Comparison of ENCODE assay signal across 17 cellular contexts in genomic region chr3:158369279-158369678, GRCh38.
DNase-seq lines count a peak whose midpoint lies in the region; ATAC-seq lines count a peak whose summit lies in the region.
"Had no signal": no experiment of that assay in that cellular context is flagged by ENCODE, and none has a peak within 500 bp of the region (broad histone marks: within the 10 kb centered on the region; RNA-seq: fewer than 3 reads in every experiment).

No MANE protein-coding gene starts in this region.

- ATAC-seq in GM18909 (IDR thresholded peaks at IDR 0.05; ENCODE audit: poor library complexity, unreplicated experiment) (peak; percentile 72), HG02798 (IDR thresholded peaks at IDR 0.05; ENCODE audit: poor library complexity, unreplicated experiment) (peak; percentile 36), HG03460 (IDR thresholded peaks at IDR 0.05; ENCODE audit: unreplicated experiment) (peak; percentile 76), GM18858 (IDR thresholded peaks at IDR 0.05; ENCODE audit: unreplicated experiment) (no peak), HG02588 (IDR thresholded peaks at IDR 0.05; ENCODE audit: unreplicated experiment) (no peak)

- no peak for DNase-seq in cerebellar nuclear complex (lab: John Stamatoyannopoulos, UW)
- DNase-seq in stimulated activated CD4-positive, alpha-beta T cell treated with anti-CD3 and anti-CD28 coated beads, Interleukin-1b, Interleukin-23, amount 100 ng/mL, for 48 hours, result no peak
- DNase-seq: CD4-positive, alpha-beta T cell; DMS79; GOT3; NCI-H1048; NCI-H1436 treated with DMSO at 0.1 percent for 48 hours; NCI-H2029 treated with DMSO at 0.1 percent for 48 hours; NCI-H2171 treated with DMSO at 0.1 percent for 48 hours; NCI-H510A; NCI-H82; PC-9 had no signal

Comparison
In these comparisons a context has a peak if more than half of its experiments do, and no peak if none do; other contexts are left out.
1. ATAC-seq: peak in GM18909 (single experiment), HG02798 (single experiment) and HG03460 (single experiment); none in GM18858 (single experiment) and HG02588 (single experiment).